ENCODE assay signal across 8 cellular contexts in the genomic region with DNA sequence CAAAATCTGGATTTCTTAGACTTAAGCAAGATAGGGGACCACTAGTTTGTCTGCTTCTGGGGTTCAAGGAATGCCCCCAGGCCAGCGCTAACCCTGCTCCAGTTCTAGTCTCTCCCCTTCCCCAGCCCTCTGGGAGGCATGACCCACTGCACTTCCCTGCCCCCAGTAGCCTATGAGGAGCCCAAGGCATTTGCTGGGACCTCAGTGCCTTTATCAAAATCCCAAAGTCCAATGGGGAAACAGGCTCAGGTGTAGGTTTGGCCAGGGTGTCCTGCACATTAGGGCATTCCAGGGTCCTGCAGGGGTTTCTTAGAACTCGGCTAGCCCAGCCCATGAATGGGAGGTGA. TPM values are rescaled to one million over a fixed set of nuclear protein-coding genes. Genes with fewer than 3 reads are reported as not detected.
A peak's percentile ranks its signal among the peaks of the same experiment; 100 is the strongest.
DNase-seq lines count a peak whose midpoint lies in the region; ATAC-seq and TF ChIP-seq lines count a peak whose summit lies in the region.

No MANE protein-coding gene starts in this region.

- peaks cover 30 to 48% (median 46%) of the 10 kb centered on the region in 3 donors for H3K4me1 Mint-ChIP-seq in IgD-negative memory B cell
- peaks cover 43 to 64% (median 56%) of the 10 kb centered on the region in 7 donors for H3K4me1 Mint-ChIP-seq in naive thymus-derived CD4-positive, alpha-beta T cell

- H3K9me3 Mint-ChIP-seq in IgD-negative memory B cell, result no peaks in the 10 kb centered on the region
- H3K9me3 Mint-ChIP-seq in naive thymus-derived CD4-positive, alpha-beta T cell, result no peaks in the 10 kb centered on the region

- peak overlapping the region; percentile 3 to 96 (median 82) for H3K27ac Mint-ChIP-seq in IgD-negative memory B cell
- H3K27ac Mint-ChIP-seq in naive thymus-derived CD4-positive, alpha-beta T cell, result peak overlapping the region; percentile 92 to 99 (median 96)

- ATAC-seq in naive thymus-derived CD4-positive, alpha-beta T cell, result no peak
- no peak for ATAC-seq in GM18868 (IDR thresholded peaks at IDR 0.05; ENCODE audit: unreplicated experiment)

- peaks cover 43% of the 10 kb centered on the region for H3K79me2 ChIP-seq in ACC112 (ENCODE audit: control insufficient read depth, insufficient read depth, low read length, unreplicated experiment)

- H3K4me1 ChIP-seq in ACC112 (ENCODE audit: control insufficient read depth, insufficient read depth, low read length, unreplicated experiment) (peaks cover 28% of the 10 kb centered on the region), colonic mucosa (peaks cover 9% of the 10 kb centered on the region)
- H3K4me1 ChIP-seq in naive thymus-derived CD4-positive, alpha-beta T cell (ENCODE audit: control insufficient read depth in 2 of 2, insufficient read depth in 2 of 2, low read length in 2 of 2), result peaks cover 29 to 43% of the 10 kb centered on the region in 2 donors

- H3K9me3 ChIP-seq in colonic mucosa, result no peaks in the 10 kb centered on the region
- H3K9me3 ChIP-seq in naive thymus-derived CD4-positive, alpha-beta T cell (ENCODE audit: control insufficient read depth in 2 of 3, low read length in 3 of 3), result no peaks in the 10 kb centered on the region

- in situ Hi-C loops in GM13976 (cut with MboI; ENCODE audit: low sequenced_read_pairs, unreplicated experiment), result no loop called here

- no peak for DNase-seq in colonic mucosa
- no peak for DNase-seq in naive thymus-derived CD4-positive, alpha-beta T cell
- no peak for DNase-seq in NAMALWA (ENCODE audit: low spot score)
- DNase-seq in GM13976 (ENCODE audit: low spot score), result no peak
- DNase-seq in UCSD-AML1 (lab: John Stamatoyannopoulos, UW; ENCODE audit: unreplicated experiment), result no peak

- H3K9ac ChIP-seq in colonic mucosa (ENCODE audit: low read depth in 2 of 2, low read length in 2 of 2), result peak overlapping the region; percentile 81 to 99

- no peaks in the 10 kb centered on the region for H3K36me3 Mint-ChIP-seq in IgD-negative memory B cell
- H3K36me3 Mint-ChIP-seq in naive thymus-derived CD4-positive, alpha-beta T cell, result peaks cover 0 to 58% (median 4%) of the 10 kb centered on the region in 5 donors

- CTCF ChIA-PET in naive thymus-derived CD4-positive, alpha-beta T cell (lab: Charles Lee), result interaction anchor here (0.5 to 8.7 kb wide), 4 partner anchors 26 to 95 kb away, joined by 3 to 107 read pairs (median 6); no protein-coding TSS in a partner anchor

- no peak overlapping the region for H2AFZ ChIP-seq in ACC112 (ENCODE audit: low read length, unreplicated experiment)

- TF ChIP-seq CTCF in colonic mucosa (IDR thresholded peaks at IDR 0.05) (no peak), GM13976 (IDR thresholded peaks at IDR 0.05; ENCODE audit: borderline replicate concordance, control extremely low read depth, extremely low read depth, insufficient read depth, missing control alignments) (no peak)

- POLR2A ChIA-PET in naive thymus-derived CD4-positive, alpha-beta T cell (lab: Charles Lee), result interaction anchor here (0.6 to 10.4 kb wide), 10 partner anchors 23 to 134 kb away, joined by 3 to 139 read pairs (median 4); no protein-coding TSS in a partner anchor

- no peaks in the 10 kb centered on the region for H3K27me3 ChIP-seq in ACC112 (ENCODE audit: insufficient read depth, low read length)
- no peaks in the 10 kb centered on the region for H3K27me3 ChIP-seq in colonic mucosa
- H3K27me3 ChIP-seq in naive thymus-derived CD4-positive, alpha-beta T cell (ENCODE audit: control insufficient read depth in 2 of 2, insufficient read depth in 2 of 2, low read length in 2 of 2), result no peaks in the 10 kb centered on the region

- H3K27me3 Mint-ChIP-seq in IgD-negative memory B cell, result peaks cover 6% of the 10 kb centered on the region
- peaks cover 0 to 3% (median 0%) of the 10 kb centered on the region in 5 donors for H3K27me3 Mint-ChIP-seq in naive thymus-derived CD4-positive, alpha-beta T cell

- peak overlapping the region; percentile 89 for H3K27ac ChIP-seq in ACC112 (ENCODE audit: low read depth, low read length)
- H3K27ac ChIP-seq in colonic mucosa, result peak overlapping the region; percentile 99
- peak overlapping the region; percentile 99 for H3K27ac ChIP-seq in naive thymus-derived CD4-positive, alpha-beta T cell (ENCODE audit: low read depth, low read length)

- peak overlapping the region; percentile 91 to 97 (median 96) for H3K4me3 Mint-ChIP-seq in IgD-negative memory B cell
- peak overlapping the region; percentile 85 to 99 (median 97) for H3K4me3 Mint-ChIP-seq in naive thymus-derived CD4-positive, alpha-beta T cell

- peak overlapping the region; percentile 84 for H3K4me3 ChIP-seq in ACC112 (ENCODE audit: low read depth, low read length)
- H3K4me3 ChIP-seq in colonic mucosa, result peak overlapping the region; percentile 91
- peak overlapping the region; percentile 63 for H3K4me3 ChIP-seq in naive thymus-derived CD4-positive, alpha-beta T cell (ENCODE audit: low read length)

- intact Hi-C loops in colonic mucosa (cut with DNase I), result loop anchor here (5.0 to 10.0 kb wide), 2 partner anchors 50 to 78 kb away; partner anchors contain the start of gene NSMCE1
- intact Hi-C loops in naive thymus-derived CD4-positive, alpha-beta T cell (cut with micrococcal nuclease), result loop anchor here (1.0 to 5.0 kb wide), 10 partner anchors 40 to 158 kb away; partner anchors contain the start of gene IL21R (in 1 of the 2)

- no peaks in the 10 kb centered on the region for H3K36me3 ChIP-seq in ACC112 (ENCODE audit: insufficient read depth, low read length)
- no peaks in the 10 kb centered on the region for H3K36me3 ChIP-seq in colonic mucosa
- H3K36me3 ChIP-seq in naive thymus-derived CD4-positive, alpha-beta T cell (ENCODE audit: control insufficient read depth in 2 of 3, insufficient read depth in 3 of 3, low read length in 3 of 3), result peaks cover 0 to 4% (median 0%) of the 10 kb centered on the region in 3 experiments

RNA-seq across cellular contexts. Expression of gene IL4R, which starts 1.2 kb away (rescaled TPM):
- polyA plus RNA-seq in IgD-negative memory B cell, result 69.6 TPM
- 10 to 100 TPM; 74.8 to 80.0 TPM for total RNA-seq in colonic mucosa
- total RNA-seq in naive thymus-derived CD4-positive, alpha-beta T cell, result 100 to 1,000 TPM; 158 to 498 (median 198) TPM
- 100 to 1,000 TPM in 1 of 2 donors, 10 to 100 TPM in 1; 99.8 to 128 TPM for polyA plus RNA-seq in naive thymus-derived CD4-positive, alpha-beta T cell

RNA-seq across cellular contexts. Expression of gene NSMCE1, which starts 46.4 kb away (rescaled TPM):
- polyA plus RNA-seq in IgD-negative memory B cell, result 78.1 TPM
- total RNA-seq in colonic mucosa, result 10 to 100 TPM; 37.6 to 58.2 TPM
- total RNA-seq in naive thymus-derived CD4-positive, alpha-beta T cell, result 100 to 1,000 TPM in 1 of 5 experiments, 10 to 100 TPM in 4; 45.5 to 106 (median 70.2) TPM
- 100 to 1,000 TPM; 200 to 220 TPM for polyA plus RNA-seq in naive thymus-derived CD4-positive, alpha-beta T cell
